19 cellular contexts compared by ENCODE assay signal in the genomic region with DNA sequence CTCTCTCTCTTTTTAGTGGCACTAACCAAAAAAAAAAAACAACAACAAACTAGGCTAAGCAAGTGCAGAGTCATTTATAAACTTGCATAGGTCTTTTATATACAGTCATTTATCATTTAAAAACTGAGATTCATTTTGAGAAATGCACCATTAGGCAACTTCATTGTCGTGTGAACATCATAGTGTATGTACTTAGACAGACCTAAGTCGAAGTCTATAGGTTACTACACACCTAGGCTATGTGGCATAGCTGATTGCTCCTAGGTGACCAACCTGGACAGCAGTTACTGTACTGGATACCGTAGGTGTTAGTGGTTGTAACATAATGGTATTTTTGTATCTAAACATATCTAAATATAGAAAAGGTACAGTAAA.
"Had no signal": no experiment of that assay in that cellular context is flagged by ENCODE, and none has a peak within 500 bp of the region (broad histone marks: within the 10 kb centered on the region; RNA-seq: fewer than 3 reads in every experiment).

No MANE protein-coding gene starts in this region.

- H3K4me3 Mint-ChIP-seq: natural killer cell treated with Interleukin-12 subunit alpha and Interleukin-12 subunit beta and Interleukin-15 and Interleukin-18, amount 100 ng/mL, for 72 hours; neural crest cell had no signal

- H3K27ac ChIP-seq: lower lobe of right lung, neutrophil, pancreas, right lobe of liver, stomach, vagina had no signal

- H3K9me3 Mint-ChIP-seq: natural killer cell treated with Interleukin-12 subunit alpha and Interleukin-12 subunit beta and Interleukin-15 and Interleukin-18, amount 100 ng/mL, for 72 hours; neural crest cell had no signal

- H3K4me1 ChIP-seq: lower lobe of right lung, pancreas, right lobe of liver, vagina had no signal

- H3K27me3 Mint-ChIP-seq: natural killer cell treated with Interleukin-12 subunit alpha and Interleukin-12 subunit beta and Interleukin-15 and Interleukin-18, amount 100 ng/mL, for 72 hours had no signal

- ATAC-seq: left ventricle myocardium superior, pancreas had no signal

- FAIRE-seq: frontal cortex, keratinocyte, pancreas, small intestine had no signal

- DNase-seq: dorsolateral prefrontal cortex; effector CD4-positive, alpha-beta T cell; hypothalamus; left ventricle myocardium superior; lower lobe of right lung; pancreas; right lobe of liver; small intestine; stimulated activated CD4-positive, alpha-beta T cell treated with anti-CD3 and anti-CD28 coated beads, Interleukin-15, amount 100 ng/mL, for 24 hours; stimulated activated CD4-positive, alpha-beta T cell treated with anti-CD3 and anti-CD28 coated beads, Interleukin-2, amount 100 ng/mL, for 48 hours; stimulated activated naive CD4-positive, alpha-beta T cell treated with Interleukin-2 at 50 U/mL for 16 hours; stomach had no signal

- H3K9me3 ChIP-seq: lower lobe of right lung, neutrophil, pancreas, right lobe of liver, stomach, thyroid gland, vagina had no signal

- H3K27me3 ChIP-seq: dorsolateral prefrontal cortex, neutrophil, pancreas, right lobe of liver, stomach, thyroid gland, vagina had no signal

- H3K36me3 ChIP-seq: neutrophil, right lobe of liver, thyroid gland, vagina had no signal

- H3K4me3 ChIP-seq: dorsolateral prefrontal cortex, lower lobe of right lung, pancreas, right lobe of liver, stomach, thyroid gland, vagina had no signal
